ENCODE assay signal across 28 cellular contexts in genomic region chr1:236688705-236689104, GRCh38. TPM values are rescaled to one million over a fixed set of nuclear protein-coding genes. Genes with fewer than 3 reads are reported as not detected.
DNase-seq lines count a peak whose midpoint lies in the region; ATAC-seq, FAIRE-seq and TF ChIP-seq lines count a peak whose summit lies in the region.
"Had no signal": no experiment of that assay in that cellular context is flagged by ENCODE, and none has a peak within 500 bp of the region (broad histone marks: within the 10 kb centered on the region; RNA-seq: fewer than 3 reads in every experiment).

No MANE protein-coding gene starts in this region.

- ATAC-seq in CD4-positive, alpha-beta T cell (ENCODE audit: poor library complexity) = no peak
- peak; percentile 65 for ATAC-seq in Right ventricle myocardium superior (ENCODE audit: poor library complexity)
- peak; percentile 60 to 64 for ATAC-seq in gastrocnemius medialis
- ATAC-seq: HepG2, K562 had no signal

- peaks cover 72% of the 10 kb centered on the region for H3K27me3 Mint-ChIP-seq in CD4-positive, alpha-beta T cell
- peaks cover 30 to 35% of the 10 kb centered on the region in 2 donors for H3K27me3 Mint-ChIP-seq in CD4-positive, alpha-beta memory T cell

- DNase-seq in CD4-positive, alpha-beta T cell = no peak
- no peak for DNase-seq in Right ventricle myocardium superior
- DNase-seq in right atrium auricular region (ENCODE audit: low spot score) = no peak
- DNase-seq in gastrocnemius medialis = peak; percentile 80 to 81
- DNase-seq in frontal cortex (ENCODE audit: low spot score in 2 of 2) = no peak
- DNase-seq in CD4-positive, alpha-beta memory T cell = no peak
- DNase-seq in NCI-H526 treated with DMSO at 0.1 percent for 48 hours (lab: John Stamatoyannopoulos, UW) = no peak
- no peak for DNase-seq in ureter (ENCODE audit: low spot score)
- DNase-seq: EL, GF-D8, H9, HFFc6, MG63, NCI-H1417, NCI-H187, NCI-H2107, NCI-H2227 treated with DMSO at 0.1 percent for 48 hours, NCI-H510A, NCI-H748 treated with DMSO at 0.1 percent for 48 hours, PC-9, RPMI8226, SIG-M5 had no signal

- FAIRE-seq in frontal cortex (lab: Jason Lieb, UNC) = no peak
- FAIRE-seq: HepG2, K562 had no signal

- no peaks in the 10 kb centered on the region for H3K36me3 Mint-ChIP-seq in CD4-positive, alpha-beta T cell (ENCODE audit: low read depth)
- H3K36me3 Mint-ChIP-seq in CD4-positive, alpha-beta memory T cell = peaks cover 0 to 3% of the 10 kb centered on the region in 2 donors

- no peaks in the 10 kb centered on the region for H3K9me3 ChIP-seq in CD4-positive, alpha-beta T cell (ENCODE audit: control insufficient read depth, low read length)
- no peaks in the 10 kb centered on the region for H3K9me3 ChIP-seq in right atrium auricular region
- no peaks in the 10 kb centered on the region for H3K9me3 ChIP-seq in gastrocnemius medialis
- H3K9me3 ChIP-seq in CD4-positive, alpha-beta memory T cell (ENCODE audit: control insufficient read depth in 1 of 2, low read length in 2 of 2) = no peaks in the 10 kb centered on the region
- H3K9me3 ChIP-seq: MG63 had no signal

- H3K4me1 ChIP-seq in right atrium auricular region (peaks cover 0 to 16% of the 10 kb centered on the region in 2 donors), gastrocnemius medialis (peaks cover 37 to 52% of the 10 kb centered on the region in 2 donors)
- H3K4me1 ChIP-seq in CD4-positive, alpha-beta memory T cell (ENCODE audit: insufficient read depth, low read length) = peaks cover 11% of the 10 kb centered on the region

- TF ChIP-seq CTCF in CD4-positive, alpha-beta T cell (IDR thresholded peaks at IDR 0.05) = no peak
- TF ChIP-seq CTCF in right atrium auricular region (IDR thresholded peaks at IDR 0.05) (no peak), gastrocnemius medialis (IDR thresholded peaks at IDR 0.05 in 4 of 5, conservative IDR thresholded peaks at IDR 0.05 in 1 of 5) (no peak)

- peaks cover 53% of the 10 kb centered on the region for H3K27me3 ChIP-seq in CD4-positive, alpha-beta T cell (ENCODE audit: control insufficient read depth, insufficient read depth, low read length)
- no peaks in the 10 kb centered on the region for H3K27me3 ChIP-seq in right atrium auricular region
- H3K27me3 ChIP-seq in gastrocnemius medialis = no peaks in the 10 kb centered on the region
- peaks cover 5% of the 10 kb centered on the region for H3K27me3 ChIP-seq in CD4-positive, alpha-beta memory T cell (ENCODE audit: insufficient read depth, low read length)

- intact Hi-C loops in CD4-positive, alpha-beta T cell (cut with DNase I, micrococcal nuclease) = loop anchor here in 1 of 2 experiments (2.0 kb wide), 1 partner anchor 102 kb away; no protein-coding TSS in a partner anchor
- intact Hi-C loops in Right ventricle myocardium superior (cut with DNase I) = loop anchor here (10.0 kb wide), 1 partner anchor 74 kb away; no protein-coding TSS in a partner anchor
- intact Hi-C loops in gastrocnemius medialis (cut with DNase I; ENCODE audit: low total_unique reads) = loop anchor here (5.0 kb wide), 1 partner anchor 109 kb away; the partner anchor contains the start of gene MTR
- intact Hi-C loops in CD4-positive, alpha-beta memory T cell (cut with micrococcal nuclease) = loop anchor here (10.0 kb wide), 1 partner anchor 106 kb away; the partner anchor contains the start of gene MTR

- in situ Hi-C loops in gastrocnemius medialis (cut with MboI; ENCODE audit: low sequenced_read_pairs in 4 of 4) = loop anchor here in 1 of 4 donors (5.0 kb wide), 1 partner anchor 66 kb away; no protein-coding TSS in a partner anchor

- H3K36me3 ChIP-seq in right atrium auricular region (peaks cover 14% of the 10 kb centered on the region), gastrocnemius medialis (no peaks in the 10 kb centered on the region)
- no peaks in the 10 kb centered on the region for H3K36me3 ChIP-seq in CD4-positive, alpha-beta memory T cell (ENCODE audit: insufficient read depth, low read length)
- H3K36me3 ChIP-seq: MG63 had no signal

- no peak overlapping the region for H3K27ac Mint-ChIP-seq in CD4-positive, alpha-beta T cell
- H3K27ac Mint-ChIP-seq in CD4-positive, alpha-beta memory T cell = no peak overlapping the region
- H3K27ac Mint-ChIP-seq: CD14-positive monocyte, H9, HFFc6 had no signal

- H3K9me3 Mint-ChIP-seq in CD4-positive, alpha-beta T cell = no peaks in the 10 kb centered on the region
- H3K9me3 Mint-ChIP-seq in CD4-positive, alpha-beta memory T cell = peaks cover 0 to 5% (median 3%) of the 10 kb centered on the region in 8 donors

- peak overlapping the region; percentile 35 for H3K4me3 Mint-ChIP-seq in CD4-positive, alpha-beta T cell
- no peak overlapping the region for H3K4me3 Mint-ChIP-seq in CD4-positive, alpha-beta memory T cell
- H3K4me3 Mint-ChIP-seq: H9, HFFc6 had no signal

- no peak overlapping the region for H3K27ac ChIP-seq in CD4-positive, alpha-beta T cell (ENCODE audit: low read depth, low read length)
- H3K27ac ChIP-seq in right atrium auricular region (peak overlapping the region; percentile 92 to 98), gastrocnemius medialis (peak overlapping the region; percentile 96 to 97 (median 96))
- no peak overlapping the region for H3K27ac ChIP-seq in CD4-positive, alpha-beta memory T cell (ENCODE audit: low read depth, low read length)
- H3K27ac ChIP-seq: HL-60, PC-9 had no signal

- H3K4me1 Mint-ChIP-seq in CD4-positive, alpha-beta T cell (ENCODE audit: low read depth) = peaks cover 26% of the 10 kb centered on the region
- H3K4me1 Mint-ChIP-seq in CD4-positive, alpha-beta memory T cell = peaks cover 13 to 23% (median 18%) of the 10 kb centered on the region in 4 donors

- POLR2A ChIA-PET in CD4-positive, alpha-beta T cell (lab: Charles Lee) = no interaction called here
- POLR2A ChIA-PET in CD4-positive, alpha-beta memory T cell (lab: Charles Lee; ENCODE audit: partially characterized antibody) = no interaction called here

- CTCF ChIA-PET in CD4-positive, alpha-beta T cell (lab: Charles Lee) = no interaction called here
- CTCF ChIA-PET in CD4-positive, alpha-beta memory T cell (lab: Charles Lee; ENCODE audit: partially characterized antibody) = no interaction called here

- H3K4me3 ChIP-seq in right atrium auricular region (peak overlapping the region; percentile 69), gastrocnemius medialis (peak overlapping the region; percentile 68 to 84 (median 70))
- H3K4me3 ChIP-seq in CD4-positive, alpha-beta memory T cell (ENCODE audit: low read length in 2 of 2) = no peak overlapping the region
- H3K4me3 ChIP-seq: K562, MG63, PC-9 had no signal

- peak; percentile 44 to 74 for TF ChIP-seq POLR2A in gastrocnemius medialis (IDR thresholded peaks at IDR 0.05)

RNA-seq across cellular contexts. Expression of gene ACTN2, which starts 2.4 kb away (rescaled TPM):
- under 1 TPM in 1 of 2 experiments, not detected in 1; 0.28 TPM for total RNA-seq in CD4-positive, alpha-beta T cell
- total RNA-seq in Right ventricle myocardium superior (1,943 TPM), right atrium auricular region (1,000 to 10,000 TPM in 1 of 2 donors, 100 to 1,000 TPM in 1; 595 to 1,486 TPM), gastrocnemius medialis (1,000 to 10,000 TPM in 3 of 4 donors, 100 to 1,000 TPM in 1; 503 to 1,706 (median 1,214) TPM), frontal cortex (33.8 TPM), ureter (6.7 TPM)
- not detected for total RNA-seq in CD4-positive, alpha-beta memory T cell
- not detected for polyA plus RNA-seq in CD4-positive, alpha-beta memory T cell
- total RNA-seq: A172, HFFc6, HT-29, PC-9 had no signal
- polyA plus RNA-seq: CD14-positive monocyte had no signal

Comparison
In these comparisons a context has a peak if more than half of its experiments do, and no peak if none do; other contexts are left out.
1. DNase-seq: peak in gastrocnemius medialis (2 of 2); none in CD4-positive, alpha-beta T cell (0 of 10), Right ventricle myocardium superior (single experiment), right atrium auricular region (single experiment), frontal cortex (0 of 2), CD4-positive, alpha-beta memory T cell (0 of 5), NCI-H526 treated with DMSO at 0.1 percent for 48 hours (single experiment) and ureter (single experiment).
2. H3K27ac ChIP-seq: peak in right atrium auricular region (2 of 2) and gastrocnemius medialis (4 of 4); none in CD4-positive, alpha-beta T cell (single experiment) and CD4-positive, alpha-beta memory T cell (single experiment).
3. H3K4me3 ChIP-seq: peak in right atrium auricular region (2 of 2) and gastrocnemius medialis (4 of 4); none in CD4-positive, alpha-beta memory T cell (0 of 2).
4. RNA of gene ACTN2, which starts 2.4 kb away (total RNA-seq): 1,943 TPM in Right ventricle myocardium superior (single experiment), 595 to 1,486 TPM in right atrium auricular region and 503 to 1,706 TPM in gastrocnemius medialis; 33.8 TPM in frontal cortex (single experiment), 6.7 TPM in ureter (single experiment), 0.28 TPM in CD4-positive, alpha-beta T cell and not detected in CD4-positive, alpha-beta memory T cell; every median in the first group is over 10 times any median in the second.